Comparison of ENCODE assay signal across 6 cellular contexts in genomic region chr6:12811519-12811918, GRCh38.
"Had no signal": no experiment of that assay in that cellular context is flagged by ENCODE, and none has a peak within 500 bp of the region (broad histone marks: within the 10 kb centered on the region; RNA-seq: fewer than 3 reads in every experiment).

No MANE protein-coding gene starts in this region.

- H3K36me3 ChIP-seq: HAP-1 had no signal

- H3K4me1 ChIP-seq: HAP-1 had no signal

- FAIRE-seq: HTR-8/SVneo had no signal

- H3K9me3 ChIP-seq: HAP-1 had no signal

- DNase-seq: GM23248, GOT3, H7, IMR-90 had no signal

- H3K4me3 ChIP-seq: GM23248, HAP-1 had no signal

- H3K27ac ChIP-seq: GM23248 had no signal
